In the genomic region with DNA sequence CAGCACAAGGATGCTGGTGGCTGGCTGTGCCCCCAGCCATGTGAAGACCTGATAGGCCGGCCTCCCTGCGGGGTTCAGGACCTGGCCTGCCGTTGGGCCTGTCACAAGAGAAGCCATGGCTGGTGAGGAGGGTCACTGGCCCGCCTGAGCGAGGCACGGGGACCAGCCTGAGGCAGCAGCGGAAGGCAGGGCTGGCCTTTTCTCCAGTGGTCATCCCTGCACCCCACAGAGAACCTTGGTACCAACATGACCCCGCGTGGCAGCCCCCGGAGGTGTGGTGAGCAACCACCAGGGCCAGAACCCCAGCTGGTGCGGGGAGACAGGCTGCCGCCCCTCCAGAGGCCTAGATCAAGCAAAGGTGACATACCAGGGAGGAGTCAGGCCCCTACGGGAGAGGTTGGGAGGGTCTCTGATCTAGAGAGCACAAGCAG, we compare ENCODE assay signal across 19 cellular contexts.
A peak's percentile ranks its signal among the peaks of the same experiment; 100 is the strongest.
DNase-seq lines count a peak whose midpoint lies in the region; ATAC-seq and TF ChIP-seq lines count a peak whose summit lies in the region.
"Had no signal": no experiment of that assay in that cellular context is flagged by ENCODE, and none has a peak within 500 bp of the region (broad histone marks: within the 10 kb centered on the region; RNA-seq: fewer than 3 reads in every experiment).

No MANE protein-coding gene starts in this region.

- H2BK5ac ChIP-seq in mesenchymal stem cell (ENCODE audit: low read depth, low read length, poor library complexity, severe bottlenecking): no peak overlapping the region

- H2BK15ac ChIP-seq in mesenchymal stem cell (ENCODE audit: low read depth, poor library complexity, severe bottlenecking): no peak overlapping the region

- no peak overlapping the region for H2AK5ac ChIP-seq in mesenchymal stem cell (ENCODE audit: low read length, severe bottlenecking)

- H3K9ac ChIP-seq in mesenchymal stem cell (ENCODE audit: low read length): no peak overlapping the region

- no peak overlapping the region for H2BK120ac ChIP-seq in mesenchymal stem cell (ENCODE audit: low read depth, low read length)

- ATAC-seq in RWPE2 (ENCODE audit: low read depth) (no peak), gastroesophageal sphincter (no peak)
- ATAC-seq: body of pancreas had no signal

- H3K27me3 Mint-ChIP-seq in activated naive CD4-positive, alpha-beta T cell treated with anti-CD3 and anti-CD28 coated beads, Interleukin-2, amount 50 U/mL, for 24 hours: no peaks in the 10 kb centered on the region
- H3K27me3 Mint-ChIP-seq: activated naive CD8-positive, alpha-beta T cell; CD4-positive, alpha-beta T cell had no signal

- peak overlapping the region; percentile 30 for H3K27ac Mint-ChIP-seq in activated naive CD4-positive, alpha-beta T cell treated with anti-CD3 and anti-CD28 coated beads, Interleukin-2, amount 50 U/mL, for 24 hours

- WGBS in mesenchymal stem cell: 94% methylated on average over 13 of the region's 13 CpGs
- 100% methylated on average over 5 of the region's 13 CpGs for WGBS in suprapubic skin
- WGBS in gastroesophageal sphincter (ENCODE audit: low coverage in 1 of 2), 2 donors: no CpG with 5 or more reads among the region's 13 CpGs

- no peak overlapping the region for H3K4ac ChIP-seq in mesenchymal stem cell (ENCODE audit: low read depth in 1 of 2, low read length in 2 of 2)

- no peaks in the 10 kb centered on the region for H3K79me1 ChIP-seq in mesenchymal stem cell (replicated peaks; ENCODE audit: low read length, poor library complexity, severe bottlenecking)

- H3K36me3 ChIP-seq in RWPE2 (ENCODE audit: low read depth) (no peaks in the 10 kb centered on the region), mesenchymal stem cell (ENCODE audit: control insufficient read depth in 1 of 2, insufficient read depth in 2 of 2, low read depth in 1 of 2, low read length in 2 of 2) (no peaks in the 10 kb centered on the region), suprapubic skin (no peaks in the 10 kb centered on the region), gastroesophageal sphincter (no peaks in the 10 kb centered on the region)
- H3K36me3 ChIP-seq: stomach had no signal

- peak overlapping the region; percentile 9 for H4K91ac ChIP-seq in mesenchymal stem cell (ENCODE audit: low read length)

- H3K4me3 ChIP-seq in RWPE2 (ENCODE audit: severe bottlenecking) (no peak overlapping the region), mesenchymal stem cell (ENCODE audit: insufficient read depth in 1 of 2, low read depth in 1 of 2, low read length in 2 of 2) (peak overlapping the region in 1 of 2 experiments; percentile 1), suprapubic skin (no peak overlapping the region), gastroesophageal sphincter (no peak overlapping the region)
- H3K4me3 ChIP-seq: body of pancreas, stomach had no signal

- H3K27ac ChIP-seq in RWPE2 (ENCODE audit: poor library complexity, severe bottlenecking) (no peak overlapping the region), mesenchymal stem cell (ENCODE audit: low read length, poor library complexity, severe bottlenecking) (no peak overlapping the region), suprapubic skin (no peak overlapping the region), gastroesophageal sphincter (no peak overlapping the region), substantia nigra (ENCODE audit: low read depth, low read length, poor library complexity, severe bottlenecking) (no peak overlapping the region)
- H3K27ac ChIP-seq: body of pancreas, stomach had no signal

- peaks cover 62% of the 10 kb centered on the region for H3K4me1 Mint-ChIP-seq in activated naive CD4-positive, alpha-beta T cell treated with anti-CD3 and anti-CD28 coated beads, Interleukin-2, amount 50 U/mL, for 24 hours

- peak overlapping the region; percentile 11 to 51 for H2BK12ac ChIP-seq in mesenchymal stem cell (ENCODE audit: low read length in 2 of 2)

- H3K9me3 Mint-ChIP-seq in activated naive CD4-positive, alpha-beta T cell treated with anti-CD3 and anti-CD28 coated beads, Interleukin-2, amount 50 U/mL, for 24 hours: no peaks in the 10 kb centered on the region
- H3K9me3 Mint-ChIP-seq: CD4-positive, alpha-beta T cell; H9 had no signal

- H3K36me3 Mint-ChIP-seq in activated naive CD4-positive, alpha-beta T cell treated with anti-CD3 and anti-CD28 coated beads, Interleukin-2, amount 50 U/mL, for 24 hours: no peaks in the 10 kb centered on the region
- H3K36me3 Mint-ChIP-seq: activated naive CD8-positive, alpha-beta T cell had no signal

- TF ChIP-seq EP300 in suprapubic skin (IDR thresholded peaks at IDR 0.05): no peak
- TF ChIP-seq EP300 in gastroesophageal sphincter (IDR thresholded peaks at IDR 0.05): no peak

- no peak overlapping the region for H3K4me3 Mint-ChIP-seq in activated naive CD4-positive, alpha-beta T cell treated with anti-CD3 and anti-CD28 coated beads, Interleukin-2, amount 50 U/mL, for 24 hours
- H3K4me3 Mint-ChIP-seq: CD4-positive, alpha-beta T cell; H9 had no signal

- no peak for DNase-seq in activated naive CD4-positive, alpha-beta T cell (lab: John Stamatoyannopoulos, UW)
- DNase-seq in RWPE2 (ENCODE audit: low spot score) (peak; percentile 71), mesenchymal stem cell (no peak), suprapubic skin (ENCODE audit: low spot score in 2 of 2) (peak; percentile 60 to 80), T1000 (lab: John Stamatoyannopoulos, UW) (no peak), substantia nigra (lab: John Stamatoyannopoulos, UW) (no peak)
- DNase-seq: ACHN; activated CD4-positive, alpha-beta T cell treated with anti-CD3 and anti-CD28 coated beads, Interleukin-2, amount 50 U/mL, for 1 hour; H9; NCI-H1092 treated with DMSO at 0.1 percent for 48 hours; NCI-H2029 treated with DMSO at 0.1 percent for 48 hours; NCI-H510A treated with DMSO at 0.1 percent for 48 hours; RPMI8226; stomach had no signal

- peaks cover 15% of the 10 kb centered on the region for H3K4me1 ChIP-seq in RWPE2 (ENCODE audit: insufficient read depth, poor library complexity, severe bottlenecking)
- peaks cover 4% of the 10 kb centered on the region for H3K4me1 ChIP-seq in mesenchymal stem cell (ENCODE audit: control insufficient read depth, insufficient read depth, low read depth, low read length)
- H3K4me1 ChIP-seq in suprapubic skin: peaks cover 62% of the 10 kb centered on the region
- H3K4me1 ChIP-seq in gastroesophageal sphincter: peaks cover 0 to 39% (median 14%) of the 10 kb centered on the region in 3 donors

- TF ChIP-seq CTCF in RWPE2 (IDR thresholded peaks at IDR 0.05; ENCODE audit: poor library complexity, severe bottlenecking): no peak
- TF ChIP-seq CTCF in suprapubic skin (IDR thresholded peaks at IDR 0.05): no peak
- TF ChIP-seq CTCF in gastroesophageal sphincter (IDR thresholded peaks at IDR 0.05): no peak

- no peak overlapping the region for H4K8ac ChIP-seq in mesenchymal stem cell (ENCODE audit: low read length)

- H3K14ac ChIP-seq in mesenchymal stem cell (ENCODE audit: low read length in 2 of 2): peak overlapping the region in 1 of 2 experiments; percentile 1

- H2AFZ ChIP-seq in mesenchymal stem cell (ENCODE audit: low read depth, low read length): no peak overlapping the region

- H3K23ac ChIP-seq in mesenchymal stem cell (ENCODE audit: low read length in 2 of 2): no peak overlapping the region

- H3K9me3 ChIP-seq in RWPE2 (ENCODE audit: severe bottlenecking): no peaks in the 10 kb centered on the region
- H3K9me3 ChIP-seq in mesenchymal stem cell (ENCODE audit: control insufficient read depth, low read length): no peaks in the 10 kb centered on the region
- H3K9me3 ChIP-seq in suprapubic skin: no peaks in the 10 kb centered on the region
- H3K9me3 ChIP-seq in gastroesophageal sphincter: no peaks in the 10 kb centered on the region
- H3K9me3 ChIP-seq: body of pancreas, stomach had no signal

- peak overlapping the region in 1 of 2 experiments; percentile 37 for H3K18ac ChIP-seq in mesenchymal stem cell (ENCODE audit: low read depth in 1 of 2, low read length in 2 of 2)

- no peak for TF ChIP-seq POLR2A in suprapubic skin (IDR thresholded peaks at IDR 0.05)
- no peak for TF ChIP-seq POLR2A in gastroesophageal sphincter (IDR thresholded peaks at IDR 0.05)

- no peaks in the 10 kb centered on the region for H3K27me3 ChIP-seq in RWPE2 (ENCODE audit: insufficient read depth, poor library complexity, severe bottlenecking)
- H3K27me3 ChIP-seq in mesenchymal stem cell (ENCODE audit: control insufficient read depth in 1 of 2, insufficient read depth in 1 of 2, low read length in 2 of 2): peaks cover 0 to 6% of the 10 kb centered on the region in 2 experiments
- no peaks in the 10 kb centered on the region for H3K27me3 ChIP-seq in suprapubic skin
- H3K27me3 ChIP-seq in gastroesophageal sphincter: no peaks in the 10 kb centered on the region
- H3K27me3 ChIP-seq: body of pancreas, stomach had no signal

- H3K4me2 ChIP-seq in mesenchymal stem cell (ENCODE audit: low read length, poor library complexity, severe bottlenecking): no peak overlapping the region

Comparison
In these comparisons a context has a peak if more than half of its experiments do, and no peak if none do; other contexts are left out.
1. DNase-seq: peak in RWPE2 (single experiment) and suprapubic skin (2 of 2); none in activated naive CD4-positive, alpha-beta T cell (0 of 4), mesenchymal stem cell (single experiment), T1000 (single experiment) and substantia nigra (0 of 49).